ENCODE assay signal across 8 cellular contexts in genomic region chr12:6452245-6452731, GRCh38. TPM values are rescaled to one million over a fixed set of nuclear protein-coding genes. Genes with fewer than 3 reads are reported as not detected.
DNase-seq lines count a peak whose midpoint lies in the region; ATAC-seq, FAIRE-seq and TF ChIP-seq lines count a peak whose summit lies in the region.

No MANE protein-coding gene starts in this region.

- H3K4me1 Mint-ChIP-seq in stimulated activated naive CD8-positive, alpha-beta T cell treated with anti-CD3 and anti-CD28 coated beads, Interleukin-15, amount 100 ng/mL, for 72 hours = peaks cover 87% of the 10 kb centered on the region

- peak overlapping the region; percentile 99 to 100 for H3K4me3 Mint-ChIP-seq in stimulated activated naive CD8-positive, alpha-beta T cell treated with anti-CD3 and anti-CD28 coated beads, Interleukin-15, amount 100 ng/mL, for 72 hours

- peak overlapping the region; percentile 98 to 100 for H3K27ac Mint-ChIP-seq in stimulated activated naive CD8-positive, alpha-beta T cell treated with anti-CD3 and anti-CD28 coated beads, Interleukin-15, amount 100 ng/mL, for 72 hours

- peak; percentile 15 for DNase-seq in NCI-H128 (lab: John Stamatoyannopoulos, UW; ENCODE audit: unreplicated experiment)
- DNase-seq in bronchial epithelial cell (ENCODE audit: low read depth) = no peak
- peak; percentile 67 for DNase-seq in left lobe of liver (ENCODE audit: low spot score)
- no peak for DNase-seq in stimulated activated naive CD8-positive, alpha-beta T cell treated with anti-CD3 and anti-CD28 coated beads, Interleukin-15, amount 100 ng/mL, for 72 hours
- no peak for DNase-seq in SIG-M5 treated with dmso at 0.1 percent for 504 hours (lab: John Stamatoyannopoulos, UW; ENCODE audit: unreplicated experiment)
- no peak for DNase-seq in NCI-H524 treated with DMSO at 0.1 percent for 48 hours (lab: John Stamatoyannopoulos, UW)

- no peak for FAIRE-seq in bronchial epithelial cell (lab: Jason Lieb, UNC)

- no peaks in the 10 kb centered on the region for H3K9me3 Mint-ChIP-seq in stimulated activated naive CD8-positive, alpha-beta T cell treated with anti-CD3 and anti-CD28 coated beads, Interleukin-15, amount 100 ng/mL, for 72 hours

- peak overlapping the region; percentile 52 for H3K4me3 ChIP-seq in bronchial epithelial cell (ENCODE audit: low read depth, low read length)

- peaks cover 3% of the 10 kb centered on the region for H3K36me3 ChIP-seq in bronchial epithelial cell (ENCODE audit: control insufficient read depth, insufficient read depth, low read length)

- H3K27me3 ChIP-seq in bronchial epithelial cell (ENCODE audit: control insufficient read depth, insufficient read depth, low read length) = no peaks in the 10 kb centered on the region

- peak; percentile 2 for ATAC-seq in GM18517 (IDR thresholded peaks at IDR 0.05; ENCODE audit: unreplicated experiment)
- ATAC-seq in left lobe of liver = peak; percentile 53
- no peak for ATAC-seq in stimulated activated naive CD8-positive, alpha-beta T cell treated with anti-CD3 and anti-CD28 coated beads, Interleukin-15, amount 100 ng/mL, for 72 hours
- no peak for ATAC-seq in HG03025 (IDR thresholded peaks at IDR 0.05; ENCODE audit: low FRiP score, unreplicated experiment)

- H3K27me3 Mint-ChIP-seq in stimulated activated naive CD8-positive, alpha-beta T cell treated with anti-CD3 and anti-CD28 coated beads, Interleukin-15, amount 100 ng/mL, for 72 hours = no peaks in the 10 kb centered on the region

- no peak for TF ChIP-seq CTCF in bronchial epithelial cell (IDR thresholded peaks at IDR 0.05; ENCODE audit: insufficient read depth, low read length, severe bottlenecking)

RNA-seq across cellular contexts. Expression of gene TAPBPL, which starts 0.4 kb away (rescaled TPM):
- total RNA-seq in bronchial epithelial cell (1.8 and 3.1 TPM in 2 replicates), left lobe of liver (15.8 TPM)

RNA-seq across cellular contexts. Expression of gene CD27, which starts 7.5 kb away (rescaled TPM):
- total RNA-seq in bronchial epithelial cell = not detected in 2 replicates
- total RNA-seq in left lobe of liver = 0.58 TPM

RNA-seq across cellular contexts. Expression of gene VAMP1, which starts 18.2 kb away (rescaled TPM):
- total RNA-seq in bronchial epithelial cell (0.26 and 3.1 TPM in 2 replicates), left lobe of liver (6.1 TPM)

RNA-seq across cellular contexts. Expression of gene MRPL51, which starts 40.8 kb away (rescaled TPM):
- total RNA-seq in bronchial epithelial cell = 61.1 and 102 TPM in 2 replicates
- total RNA-seq in left lobe of liver = 84.1 TPM

RNA-seq across cellular contexts. Expression of gene NCAPD2, which starts 41.6 kb away (rescaled TPM):
- total RNA-seq in bronchial epithelial cell (14.7 and 17.9 TPM in 2 replicates), left lobe of liver (9.0 TPM)

Comparison
In these comparisons a context has a peak if more than half of its experiments do, and no peak if none do; other contexts are left out.
1. ATAC-seq: peak in GM18517 (single experiment) and left lobe of liver (single experiment); none in stimulated activated naive CD8-positive, alpha-beta T cell treated with anti-CD3 and anti-CD28 coated beads, Interleukin-15, amount 100 ng/mL, for 72 hours (single experiment) and HG03025 (single experiment).
2. DNase-seq: peak in NCI-H128 (single experiment) and left lobe of liver (single experiment); none in bronchial epithelial cell (single experiment), stimulated activated naive CD8-positive, alpha-beta T cell treated with anti-CD3 and anti-CD28 coated beads, Interleukin-15, amount 100 ng/mL, for 72 hours (0 of 2), SIG-M5 treated with dmso at 0.1 percent for 504 hours (single experiment) and NCI-H524 treated with DMSO at 0.1 percent for 48 hours (single experiment).